In the genomic region with DNA sequence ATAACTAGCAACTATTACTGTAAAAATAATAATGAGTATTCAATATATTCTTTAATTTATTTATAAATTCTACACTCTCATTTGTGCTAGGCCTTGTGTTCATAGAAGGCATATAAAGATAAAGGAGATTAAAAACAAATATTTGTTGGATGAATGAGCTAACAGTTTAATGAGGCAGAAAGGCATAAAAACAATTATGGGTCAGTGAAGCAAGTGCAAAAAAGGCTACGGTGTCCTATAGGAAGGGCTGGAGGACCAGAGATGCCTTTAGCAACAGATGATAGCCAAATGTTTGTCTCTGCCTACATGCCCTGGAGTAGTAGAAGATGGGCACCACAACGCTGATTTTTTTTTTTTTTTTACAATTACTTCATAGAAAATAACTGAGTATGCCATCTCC, we compare ENCODE assay signal across 31 cellular contexts. TPM values are rescaled to one million over a fixed set of nuclear protein-coding genes. Genes with fewer than 3 reads are reported as not detected.
"Had no signal": no experiment of that assay in that cellular context is flagged by ENCODE, and none has a peak within 500 bp of the region (broad histone marks: within the 10 kb centered on the region; RNA-seq: fewer than 3 reads in every experiment).

No MANE protein-coding gene starts in this region.

- H3K27ac ChIP-seq: ascending aorta, cardiac muscle cell, colonic mucosa, WERI-Rb-1 had no signal

- ATAC-seq: activated CD4-positive, alpha-beta T cell treated with anti-CD3 and anti-CD28 coated beads for 36 hours; activated CD4-positive, CD25-positive, alpha-beta regulatory T cell treated with anti-CD3 and anti-CD28 coated beads, Interleukin-2, amount 50 U/mL, for 24 hours; activated CD8-positive, alpha-beta memory T cell treated with anti-CD3 and anti-CD28 coated beads, Interleukin-2, amount 10 ng/mL, durations not matched to agents 7 days and 5 days; activated CD8-positive, alpha-beta T cell treated with anti-CD3 and anti-CD28 coated beads, Interleukin-2, amount 10 ng/mL, durations not matched to agents 7 days and 5 days; activated naive CD8-positive, alpha-beta T cell treated with anti-CD3 and anti-CD28 coated beads, Interleukin-2, amount 50 U/mL, for 24 hours had no signal

- H3K36me3 ChIP-seq: ascending aorta, cardiac muscle cell, colonic mucosa, WERI-Rb-1 had no signal

- DNase-seq: activated CD4-positive, alpha-beta memory T cell treated with anti-CD3 and anti-CD28 coated beads, Interleukin-2, amount 10 ng/mL, durations not matched to agents 7 days and 5 days; activated CD4-positive, alpha-beta T cell treated with anti-CD3 and anti-CD28 coated beads for 1 hour; activated CD4-positive, alpha-beta T cell treated with anti-CD3 and anti-CD28 coated beads for 36 hours; activated CD4-positive, alpha-beta T cell treated with anti-CD3 and anti-CD28 coated beads for 48 hours; activated CD4-positive, alpha-beta T cell treated with anti-CD3 and anti-CD28 coated beads, Interleukin-2, amount 10 ng/mL, durations not matched to agents 7 days and 5 days; activated CD4-positive, alpha-beta T cell treated with anti-CD3 and anti-CD28 coated beads, Interleukin-2, amount 50 U/mL, for 48 hours; activated CD4-positive, CD25-positive, alpha-beta regulatory T cell; activated CD8-positive, alpha-beta memory T cell treated with anti-CD3 and anti-CD28 coated beads for 24 hours; activated CD8-positive, alpha-beta memory T cell treated with anti-CD3 and anti-CD28 coated beads, Interleukin-2, amount 10 ng/mL, durations not matched to agents 7 days and 5 days; activated CD8-positive, alpha-beta memory T cell treated with anti-CD3 and anti-CD28 coated beads, Interleukin-2, amount 50 U/mL, for 48 hours; activated CD8-positive, alpha-beta T cell treated with anti-CD3 and anti-CD28 coated beads, Interleukin-2, amount 10 ng/mL, durations not matched to agents 7 days and 5 days; activated effector memory CD4-positive, alpha-beta T cell treated with Interleukin-2 at 50 U/mL for 16 hours; activated gamma-delta T cell; activated naive CD4-positive, alpha-beta T cell treated with anti-CD3 and anti-CD28 coated beads, Interleukin-2, amount 10 ng/mL, durations not matched to agents 7 days and 5 days; activated naive CD4-positive, alpha-beta T cell treated with Interleukin-2 at 50 U/mL for 16 hours; activated naive CD8-positive, alpha-beta T cell treated with anti-CD3 and anti-CD28 coated beads, Interleukin-2, amount 10 ng/mL, durations not matched to agents 7 days and 5 days; activated naive CD8-positive, alpha-beta T cell treated with anti-CD3 and anti-CD28 coated beads, Interleukin-2, amount 50 U/mL, for 24 hours; activated T-cell treated with anti-CD3 and anti-CD28 coated beads, Interleukin-2, amount 50 U/mL, for 24 hours; activated T-cell treated with anti-CD3 and anti-CD28 coated beads, Interleukin-2, amount 50 U/mL, for 48 hours; amygdala; anterior cingulate cortex; caudate nucleus; cerebellar nuclear complex; colonic mucosa; T-helper 2 cell; T-helper 9 cell; WERI-Rb-1 had no signal

- H3K9me3 ChIP-seq: ascending aorta, colonic mucosa had no signal

- FAIRE-seq: bronchial epithelial cell had no signal

- H3K27me3 ChIP-seq: ascending aorta, cardiac muscle cell, colonic mucosa had no signal

- H3K4me1 ChIP-seq: ascending aorta, colonic mucosa had no signal

- H3K4me3 ChIP-seq: ascending aorta, cardiac muscle cell, colonic mucosa had no signal

RNA-seq across cellular contexts. Expression of a gene that starts 45.7 kb away (rescaled TPM):
- total RNA-seq: activated CD4-positive, alpha-beta T cell treated with anti-CD3 and anti-CD28 coated beads, Interleukin-2, amount 10 ng/mL, durations not matched to agents 7 days and 5 days; activated CD8-positive, alpha-beta T cell treated with anti-CD3 and anti-CD28 coated beads, Interleukin-2, amount 10 ng/mL, durations not matched to agents 7 days and 5 days; activated naive CD8-positive, alpha-beta T cell treated with anti-CD3 and anti-CD28 coated beads, Interleukin-2, amount 10 ng/mL, durations not matched to agents 7 days and 5 days had no signal
